8 cellular contexts compared by ENCODE assay signal in genomic region chr5:150846651-150847333, GRCh38. TPM values are rescaled to one million over a fixed set of nuclear protein-coding genes. Genes with fewer than 3 reads are reported as not detected.
DNase-seq lines count a peak whose midpoint lies in the region; ATAC-seq and TF ChIP-seq lines count a peak whose summit lies in the region.

No MANE protein-coding gene starts in this region.

- no peaks in the 10 kb centered on the region for H3K27me3 ChIP-seq in CD8-positive, alpha-beta T cell (ENCODE audit: insufficient read depth, low read length)

- no peaks in the 10 kb centered on the region for H3K36me3 ChIP-seq in CD8-positive, alpha-beta T cell (ENCODE audit: insufficient read depth, low read length)

- peak overlapping the region; percentile 78 for H3K4me3 Mint-ChIP-seq in CD8-positive, alpha-beta T cell

- H3K4me1 Mint-ChIP-seq in CD8-positive, alpha-beta T cell (ENCODE audit: low read depth) = peaks cover 22% of the 10 kb centered on the region

- peak; percentile 90 for ATAC-seq in CD8-positive, alpha-beta T cell
- ATAC-seq in GM19328 (IDR thresholded peaks at IDR 0.05; ENCODE audit: unreplicated experiment) (peak; percentile 88), HG03342 (IDR thresholded peaks at IDR 0.05; ENCODE audit: unreplicated experiment) (peak; percentile 98), left lobe of liver (peak; percentile 100)

- intact Hi-C loops in CD8-positive, alpha-beta T cell (cut with DNase I, micrococcal nuclease) = loop anchor here (1.0 to 5.0 kb wide), 8 partner anchors 45 to 387 kb away; partner anchors contain the start of genes DCTN4 (in 1 of the 2) and SMIM3 (in 1 of the 2)

- H3K27ac ChIP-seq in CD8-positive, alpha-beta T cell (ENCODE audit: low read depth, low read length) = peak overlapping the region; percentile 4
- no peak overlapping the region for H3K27ac ChIP-seq in VCaP

- H3K27me3 Mint-ChIP-seq in CD8-positive, alpha-beta T cell (ENCODE audit: low read depth) = no peaks in the 10 kb centered on the region

- H3K36me3 Mint-ChIP-seq in CD8-positive, alpha-beta T cell = no peaks in the 10 kb centered on the region

- peak; percentile 75 for TF ChIP-seq CTCF in CD8-positive, alpha-beta T cell (IDR thresholded peaks at IDR 0.05)
- peak; percentile 83 for TF ChIP-seq CTCF in VCaP (conservative IDR thresholded peaks at IDR 0.05)

- H3K27ac Mint-ChIP-seq in CD8-positive, alpha-beta T cell = peak overlapping the region; percentile 87

- POLR2A ChIA-PET in CD8-positive, alpha-beta T cell (lab: Charles Lee) = interaction anchor here (0.5 to 2.0 kb wide), 7 partner anchors 42 to 423 kb away, joined by 3 to 21 read pairs (median 6); partner anchors contain the start of genes DCTN4, RBM22 and SMIM3

- DNase-seq in CD8-positive, alpha-beta T cell = peak in 6 of 7 experiments; percentile 39 to 74 (median 57)
- DNase-seq in NCI-H2227 treated with DMSO at 0.1 percent for 48 hours (lab: John Stamatoyannopoulos, UW) (peak; percentile 40), cerebellar cortex (ENCODE audit: low spot score) (peak; percentile 89), left lobe of liver (ENCODE audit: low spot score) (no peak)
- DNase-seq in stimulated activated CD4-positive, alpha-beta T cell treated with anti-CD3 and anti-CD28 coated beads, TNF-alpha, amount 100 ng/mL, for 4 hours (ENCODE audit: low read depth in 3 of 3) = peak; percentile 19 to 35 (median 32)

- CTCF ChIA-PET in CD8-positive, alpha-beta T cell (lab: Charles Lee) = interaction anchor here (0.6 to 4.5 kb wide), 33 partner anchors 8 to 390 kb away, joined by 3 to 100 read pairs (median 5); partner anchors contain the start of genes DCTN4, RBM22 and SMIM3

- H3K9me3 Mint-ChIP-seq in CD8-positive, alpha-beta T cell = no peaks in the 10 kb centered on the region

- H3K9me3 ChIP-seq in CD8-positive, alpha-beta T cell (ENCODE audit: low read length) = no peaks in the 10 kb centered on the region

- H3K4me3 ChIP-seq in CD8-positive, alpha-beta T cell (ENCODE audit: low read depth, low read length) = peak overlapping the region; percentile 7

- no peaks in the 10 kb centered on the region for H3K4me1 ChIP-seq in CD8-positive, alpha-beta T cell (ENCODE audit: insufficient read depth, low read length)

RNA-seq across cellular contexts. Expression of gene IRGM, which starts 0.5 kb away (rescaled TPM):
- 1 to 10 TPM; 1.7 to 2.3 TPM for total RNA-seq in CD8-positive, alpha-beta T cell
- total RNA-seq in left lobe of liver = not detected

RNA-seq across cellular contexts. Expression of gene ZNF300, which starts 58.0 kb away (rescaled TPM):
- total RNA-seq in CD8-positive, alpha-beta T cell = 1 to 10 TPM; 1.5 to 1.8 TPM
- 0.23 TPM for total RNA-seq in left lobe of liver
